11 cellular contexts compared by ENCODE assay signal in genomic region chr18:8121942-8122480, GRCh38.
DNase-seq lines count a peak whose midpoint lies in the region; ATAC-seq and TF ChIP-seq lines count a peak whose summit lies in the region.
"Had no signal": no experiment of that assay in that cellular context is flagged by ENCODE, and none has a peak within 500 bp of the region (broad histone marks: within the 10 kb centered on the region; RNA-seq: fewer than 3 reads in every experiment).

No MANE protein-coding gene starts in this region.

- no peak overlapping the region for H3K4me3 ChIP-seq in H7 (ENCODE audit: insufficient read depth, low read depth, low read length)
- no peak overlapping the region for H3K4me3 ChIP-seq in adipocyte (ENCODE audit: low read length)
- H3K4me3 ChIP-seq in foreskin fibroblast (ENCODE audit: low read depth in 1 of 2, low read length in 2 of 2) = no peak overlapping the region
- no peak overlapping the region for H3K4me3 ChIP-seq in gastrocnemius medialis

- ATAC-seq in HG03045 (IDR thresholded peaks at IDR 0.05; ENCODE audit: unreplicated experiment) = no peak
- no peak for ATAC-seq in GM18867 (IDR thresholded peaks at IDR 0.05; ENCODE audit: unreplicated experiment)
- ATAC-seq in gastrocnemius medialis = no peak
- ATAC-seq: SK-N-SH treated with all-trans-retinoic acid at 6 μM for 48 hours had no signal

- intact Hi-C loops in gastrocnemius medialis (cut with DNase I; ENCODE audit: low total_unique reads) = no loop called here

- DNase-seq in H7 (peak; percentile 7), adipocyte (ENCODE audit: low read depth) (peak; percentile 80), foreskin fibroblast (peak; percentile 62 to 78), renal cortical epithelial cell (ENCODE audit: low read depth) (peak; percentile 86), gastrocnemius medialis (no peak)
- no peak for DNase-seq in stimulated activated CD4-positive, alpha-beta T cell treated with anti-CD3 and anti-CD28 coated beads, Interleukin-12 subunit alpha, Interleukin-12 subunit beta, amount 100 ng/mL, for 4 hours
- DNase-seq: activated effector memory CD4-positive, alpha-beta T cell treated with anti-CD3 and anti-CD28 coated beads, Interleukin-2, amount 50 U/mL, for 16 hours; NCI-H1092 treated with DMSO at 0.1 percent for 48 hours had no signal

- H3K9ac ChIP-seq in adipocyte (ENCODE audit: low read length) = no peak overlapping the region

- H3K27me3 ChIP-seq in H7 (ENCODE audit: control insufficient read depth, insufficient read depth, low read length) = no peaks in the 10 kb centered on the region
- H3K27me3 ChIP-seq in adipocyte (replicated peaks; ENCODE audit: control insufficient read depth, insufficient read depth, low read length) = no peaks in the 10 kb centered on the region
- no peaks in the 10 kb centered on the region for H3K27me3 ChIP-seq in gastrocnemius medialis

- TF ChIP-seq CTCF in foreskin fibroblast (IDR thresholded peaks at IDR 0.05; ENCODE audit: low read depth, low read length) (no peak), gastrocnemius medialis (IDR thresholded peaks at IDR 0.05 in 4 of 5, conservative IDR thresholded peaks at IDR 0.05 in 1 of 5) (no peak)

- H3K9me3 ChIP-seq in adipocyte (ENCODE audit: control insufficient read depth, low read length) (no peaks in the 10 kb centered on the region), gastrocnemius medialis (no peaks in the 10 kb centered on the region)

- no peaks in the 10 kb centered on the region for H3K36me3 ChIP-seq in H7 (replicated peaks; ENCODE audit: control insufficient read depth, insufficient read depth, low read length)
- H3K36me3 ChIP-seq in adipocyte (ENCODE audit: control insufficient read depth, insufficient read depth, low read length, severe bottlenecking) = no peaks in the 10 kb centered on the region
- H3K36me3 ChIP-seq in gastrocnemius medialis = no peaks in the 10 kb centered on the region

- H3K4me1 ChIP-seq in adipocyte (ENCODE audit: control insufficient read depth, insufficient read depth, low read length) = peaks cover 67% of the 10 kb centered on the region
- no peaks in the 10 kb centered on the region for H3K4me1 ChIP-seq in gastrocnemius medialis

- in situ Hi-C loops in gastrocnemius medialis (cut with MboI; ENCODE audit: low sequenced_read_pairs in 4 of 4) = no loop called here

- no peak for TF ChIP-seq POLR2A in gastrocnemius medialis (IDR thresholded peaks at IDR 0.05)

- H3K27ac ChIP-seq in gastrocnemius medialis = no peak overlapping the region

Comparison
In these comparisons a context has a peak if more than half of its experiments do, and no peak if none do; other contexts are left out.
1. DNase-seq: peak in H7 (single experiment), adipocyte (single experiment), foreskin fibroblast (2 of 2) and renal cortical epithelial cell (single experiment); none in stimulated activated CD4-positive, alpha-beta T cell treated with anti-CD3 and anti-CD28 coated beads, Interleukin-12 subunit alpha, Interleukin-12 subunit beta, amount 100 ng/mL, for 4 hours (single experiment) and gastrocnemius medialis (0 of 2).